ENCODE assay signal across 1 cellular context in the genomic region with DNA sequence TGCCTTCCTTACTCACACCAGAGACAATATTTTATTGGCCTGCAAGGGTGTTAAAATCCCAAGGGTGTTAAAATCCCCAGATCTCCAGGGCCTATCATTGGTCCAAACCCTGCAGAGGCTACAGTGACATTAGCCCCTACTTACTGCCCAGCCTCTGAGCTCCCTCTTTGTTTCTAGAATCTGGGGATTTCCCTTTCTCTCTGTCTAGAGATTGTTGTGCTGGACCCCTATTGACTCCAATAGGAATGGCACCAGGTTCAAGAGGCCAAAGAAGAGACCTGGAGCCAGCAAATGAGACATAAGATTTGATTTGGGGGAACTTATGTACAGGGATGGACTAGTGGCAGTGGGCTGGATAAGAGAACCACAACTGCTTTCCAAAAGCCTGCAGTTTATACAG.
TF ChIP-seq lines count a peak whose summit lies in the region.

No MANE protein-coding gene starts in this region.

TF ChIP-seq in HepG2, 621 proteins besides CTCF, POLR2A, EP300 and RAD21 (continued from another document):
- TF ChIP-seq SYNCRIP (IDR thresholded peaks at IDR 0.05; ENCODE audit: insufficient read depth, low read depth, low read length) (no peak), ZNF564 (CRISPR knock-in tag; IDR thresholded peaks at IDR 0.05) (no peak), ZNF660 (CRISPR knock-in tag; IDR thresholded peaks at IDR 0.05; ENCODE audit: borderline replicate concordance, low read depth) (no peak), ZNF3 (CRISPR knock-in tag; IDR thresholded peaks at IDR 0.05) (no peak), SALL1 (CRISPR knock-in tag; IDR thresholded peaks at IDR 0.05) (no peak), ZMYM3 (CRISPR knock-in tag; IDR thresholded peaks at IDR 0.05) (no peak), ZNF775 (CRISPR knock-in tag; IDR thresholded peaks at IDR 0.05; ENCODE audit: borderline replicate concordance) (no peak), ELF1 (CRISPR knock-in tag; IDR thresholded peaks at IDR 0.05) (no peak), ZNF335 (CRISPR knock-in tag; IDR thresholded peaks at IDR 0.05) (no peak), RBM22 (optimal IDR thresholded peaks at IDR 0.05; ENCODE audit: low read length) (no peak)
- TF ChIP-seq, protein P1, sequence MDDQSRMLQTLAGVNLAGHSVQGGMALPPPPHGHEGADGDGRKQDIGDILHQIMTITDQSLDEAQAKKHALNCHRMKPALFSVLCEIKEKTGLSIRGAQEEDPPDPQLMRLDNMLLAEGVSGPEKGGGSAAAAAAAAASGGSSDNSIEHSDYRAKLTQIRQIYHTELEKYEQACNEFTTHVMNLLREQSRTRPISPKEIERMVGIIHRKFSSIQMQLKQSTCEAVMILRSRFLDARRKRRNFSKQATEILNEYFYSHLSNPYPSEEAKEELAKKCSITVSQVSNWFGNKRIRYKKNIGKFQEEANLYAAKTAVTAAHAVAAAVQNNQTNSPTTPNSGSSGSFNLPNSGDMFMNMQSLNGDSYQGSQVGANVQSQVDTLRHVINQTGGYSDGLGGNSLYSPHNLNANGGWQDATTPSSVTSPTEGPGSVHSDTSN (CRISPR knock-in tag; IDR thresholded peaks at IDR 0.05; ENCODE audit: borderline replicate concordance), result no peak
- TF ChIP-seq, protein P2, sequence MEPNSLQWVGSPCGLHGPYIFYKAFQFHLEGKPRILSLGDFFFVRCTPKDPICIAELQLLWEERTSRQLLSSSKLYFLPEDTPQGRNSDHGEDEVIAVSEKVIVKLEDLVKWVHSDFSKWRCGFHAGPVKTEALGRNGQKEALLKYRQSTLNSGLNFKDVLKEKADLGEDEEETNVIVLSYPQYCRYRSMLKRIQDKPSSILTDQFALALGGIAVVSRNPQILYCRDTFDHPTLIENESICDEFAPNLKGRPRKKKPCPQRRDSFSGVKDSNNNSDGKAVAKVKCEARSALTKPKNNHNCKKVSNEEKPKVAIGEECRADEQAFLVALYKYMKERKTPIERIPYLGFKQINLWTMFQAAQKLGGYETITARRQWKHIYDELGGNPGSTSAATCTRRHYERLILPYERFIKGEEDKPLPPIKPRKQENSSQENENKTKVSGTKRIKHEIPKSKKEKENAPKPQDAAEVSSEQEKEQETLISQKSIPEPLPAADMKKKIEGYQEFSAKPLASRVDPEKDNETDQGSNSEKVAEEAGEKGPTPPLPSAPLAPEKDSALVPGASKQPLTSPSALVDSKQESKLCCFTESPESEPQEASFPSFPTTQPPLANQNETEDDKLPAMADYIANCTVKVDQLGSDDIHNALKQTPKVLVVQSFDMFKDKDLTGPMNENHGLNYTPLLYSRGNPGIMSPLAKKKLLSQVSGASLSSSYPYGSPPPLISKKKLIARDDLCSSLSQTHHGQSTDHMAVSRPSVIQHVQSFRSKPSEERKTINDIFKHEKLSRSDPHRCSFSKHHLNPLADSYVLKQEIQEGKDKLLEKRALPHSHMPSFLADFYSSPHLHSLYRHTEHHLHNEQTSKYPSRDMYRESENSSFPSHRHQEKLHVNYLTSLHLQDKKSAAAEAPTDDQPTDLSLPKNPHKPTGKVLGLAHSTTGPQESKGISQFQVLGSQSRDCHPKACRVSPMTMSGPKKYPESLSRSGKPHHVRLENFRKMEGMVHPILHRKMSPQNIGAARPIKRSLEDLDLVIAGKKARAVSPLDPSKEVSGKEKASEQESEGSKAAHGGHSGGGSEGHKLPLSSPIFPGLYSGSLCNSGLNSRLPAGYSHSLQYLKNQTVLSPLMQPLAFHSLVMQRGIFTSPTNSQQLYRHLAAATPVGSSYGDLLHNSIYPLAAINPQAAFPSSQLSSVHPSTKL (CRISPR knock-in tag; IDR thresholded peaks at IDR 0.05), result no peak
- TF ChIP-seq, protein P3, sequence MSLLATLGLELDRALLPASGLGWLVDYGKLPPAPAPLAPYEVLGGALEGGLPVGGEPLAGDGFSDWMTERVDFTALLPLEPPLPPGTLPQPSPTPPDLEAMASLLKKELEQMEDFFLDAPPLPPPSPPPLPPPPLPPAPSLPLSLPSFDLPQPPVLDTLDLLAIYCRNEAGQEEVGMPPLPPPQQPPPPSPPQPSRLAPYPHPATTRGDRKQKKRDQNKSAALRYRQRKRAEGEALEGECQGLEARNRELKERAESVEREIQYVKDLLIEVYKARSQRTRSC (CRISPR knock-in tag; IDR thresholded peaks at IDR 0.05; ENCODE audit: low read depth), result no peak
- TF ChIP-seq, protein P4, sequence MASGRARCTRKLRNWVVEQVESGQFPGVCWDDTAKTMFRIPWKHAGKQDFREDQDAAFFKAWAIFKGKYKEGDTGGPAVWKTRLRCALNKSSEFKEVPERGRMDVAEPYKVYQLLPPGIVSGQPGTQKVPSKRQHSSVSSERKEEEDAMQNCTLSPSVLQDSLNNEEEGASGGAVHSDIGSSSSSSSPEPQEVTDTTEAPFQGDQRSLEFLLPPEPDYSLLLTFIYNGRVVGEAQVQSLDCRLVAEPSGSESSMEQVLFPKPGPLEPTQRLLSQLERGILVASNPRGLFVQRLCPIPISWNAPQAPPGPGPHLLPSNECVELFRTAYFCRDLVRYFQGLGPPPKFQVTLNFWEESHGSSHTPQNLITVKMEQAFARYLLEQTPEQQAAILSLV (CRISPR knock-in tag; IDR thresholded peaks at IDR 0.05; ENCODE audit: borderline replicate concordance), result no peak
- TF ChIP-seq, protein P5, sequence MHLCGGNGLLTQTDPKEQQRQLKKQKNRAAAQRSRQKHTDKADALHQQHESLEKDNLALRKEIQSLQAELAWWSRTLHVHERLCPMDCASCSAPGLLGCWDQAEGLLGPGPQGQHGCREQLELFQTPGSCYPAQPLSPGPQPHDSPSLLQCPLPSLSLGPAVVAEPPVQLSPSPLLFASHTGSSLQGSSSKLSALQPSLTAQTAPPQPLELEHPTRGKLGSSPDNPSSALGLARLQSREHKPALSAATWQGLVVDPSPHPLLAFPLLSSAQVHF (CRISPR knock-in tag; IDR thresholded peaks at IDR 0.05), result no peak
